Comparison of ENCODE assay signal across 1 cellular context in the genomic region with DNA sequence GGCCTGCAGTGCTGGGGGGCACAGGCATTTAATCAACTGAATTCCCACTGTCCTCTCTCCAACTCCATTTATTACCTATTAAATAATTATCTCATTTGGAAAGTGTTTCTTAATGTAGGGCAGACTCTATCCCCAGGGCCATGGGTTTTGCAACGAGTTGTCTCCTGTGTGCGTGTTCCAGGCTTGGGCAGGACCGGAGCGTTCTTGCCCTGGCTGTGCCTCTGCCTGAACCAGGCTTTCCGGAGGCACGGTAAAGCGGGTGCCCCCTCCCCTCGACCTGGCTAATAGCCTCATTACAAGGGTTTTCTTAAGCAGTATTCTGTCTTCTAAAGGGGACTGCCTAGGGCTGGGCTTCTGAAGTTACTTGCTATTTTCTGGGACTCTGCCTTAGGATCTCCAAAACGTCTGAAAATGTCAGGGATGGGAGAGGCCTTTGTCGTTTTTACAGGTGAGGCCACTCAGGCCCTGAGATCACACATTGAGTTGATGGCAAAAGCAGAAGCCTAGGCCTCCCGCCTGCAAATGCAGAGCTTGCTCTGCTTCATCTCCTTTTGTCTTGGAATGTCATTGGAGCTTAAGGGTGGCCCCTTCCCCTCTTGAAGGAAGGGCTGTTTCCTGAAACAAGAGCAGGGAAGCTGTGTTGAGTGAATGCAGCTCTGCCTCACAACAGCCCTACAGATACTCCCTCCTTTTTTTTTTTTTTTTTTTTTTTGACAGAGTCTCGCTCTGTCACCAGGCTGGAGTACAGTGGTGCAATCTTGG.
TF ChIP-seq lines count a peak whose summit lies in the region.

No MANE protein-coding gene starts in this region.

TF ChIP-seq in WTC11, 78 proteins besides CTCF, POLR2A, EP300 and RAD21 (continued from another document):
- TF ChIP-seq CDX4 (CRISPR knock-in tag; IDR thresholded peaks at IDR 0.05; ENCODE audit: borderline replicate concordance) (no peak), MAX (CRISPR knock-in tag; IDR thresholded peaks at IDR 0.05) (no peak), MLX (CRISPR knock-in tag; IDR thresholded peaks at IDR 0.05) (no peak), PRDM15 (CRISPR knock-in tag; IDR thresholded peaks at IDR 0.05) (no peak), NFATC4 (CRISPR knock-in tag; IDR thresholded peaks at IDR 0.05) (no peak), SMAD3 (CRISPR knock-in tag; IDR thresholded peaks at IDR 0.05; ENCODE audit: borderline replicate concordance) (no peak), IRF1 (CRISPR knock-in tag; IDR thresholded peaks at IDR 0.05) (no peak), ETV6 (CRISPR knock-in tag; IDR thresholded peaks at IDR 0.05) (no peak), USF1 (CRISPR knock-in tag; IDR thresholded peaks at IDR 0.05) (no peak), CREM (CRISPR knock-in tag; IDR thresholded peaks at IDR 0.05) (no peak), CBFB (CRISPR knock-in tag; IDR thresholded peaks at IDR 0.05; ENCODE audit: low read depth) (no peak)
- TF ChIP-seq, protein P1, sequence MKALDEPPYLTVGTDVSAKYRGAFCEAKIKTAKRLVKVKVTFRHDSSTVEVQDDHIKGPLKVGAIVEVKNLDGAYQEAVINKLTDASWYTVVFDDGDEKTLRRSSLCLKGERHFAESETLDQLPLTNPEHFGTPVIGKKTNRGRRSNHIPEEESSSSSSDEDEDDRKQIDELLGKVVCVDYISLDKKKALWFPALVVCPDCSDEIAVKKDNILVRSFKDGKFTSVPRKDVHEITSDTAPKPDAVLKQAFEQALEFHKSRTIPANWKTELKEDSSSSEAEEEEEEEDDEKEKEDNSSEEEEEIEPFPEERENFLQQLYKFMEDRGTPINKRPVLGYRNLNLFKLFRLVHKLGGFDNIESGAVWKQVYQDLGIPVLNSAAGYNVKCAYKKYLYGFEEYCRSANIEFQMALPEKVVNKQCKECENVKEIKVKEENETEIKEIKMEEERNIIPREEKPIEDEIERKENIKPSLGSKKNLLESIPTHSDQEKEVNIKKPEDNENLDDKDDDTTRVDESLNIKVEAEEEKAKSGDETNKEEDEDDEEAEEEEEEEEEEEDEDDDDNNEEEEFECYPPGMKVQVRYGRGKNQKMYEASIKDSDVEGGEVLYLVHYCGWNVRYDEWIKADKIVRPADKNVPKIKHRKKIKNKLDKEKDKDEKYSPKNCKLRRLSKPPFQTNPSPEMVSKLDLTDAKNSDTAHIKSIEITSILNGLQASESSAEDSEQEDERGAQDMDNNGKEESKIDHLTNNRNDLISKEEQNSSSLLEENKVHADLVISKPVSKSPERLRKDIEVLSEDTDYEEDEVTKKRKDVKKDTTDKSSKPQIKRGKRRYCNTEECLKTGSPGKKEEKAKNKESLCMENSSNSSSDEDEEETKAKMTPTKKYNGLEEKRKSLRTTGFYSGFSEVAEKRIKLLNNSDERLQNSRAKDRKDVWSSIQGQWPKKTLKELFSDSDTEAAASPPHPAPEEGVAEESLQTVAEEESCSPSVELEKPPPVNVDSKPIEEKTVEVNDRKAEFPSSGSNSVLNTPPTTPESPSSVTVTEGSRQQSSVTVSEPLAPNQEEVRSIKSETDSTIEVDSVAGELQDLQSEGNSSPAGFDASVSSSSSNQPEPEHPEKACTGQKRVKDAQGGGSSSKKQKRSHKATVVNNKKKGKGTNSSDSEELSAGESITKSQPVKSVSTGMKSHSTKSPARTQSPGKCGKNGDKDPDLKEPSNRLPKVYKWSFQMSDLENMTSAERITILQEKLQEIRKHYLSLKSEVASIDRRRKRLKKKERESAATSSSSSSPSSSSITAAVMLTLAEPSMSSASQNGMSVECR (CRISPR knock-in tag; IDR thresholded peaks at IDR 0.05; ENCODE audit: borderline replicate concordance) = no peak
TF ChIP-seq in WTC11: peak in this region for 0.
